8 cellular contexts compared by ENCODE assay signal in genomic region chr4:165208322-165208652, GRCh38. TPM values are rescaled to one million over a fixed set of nuclear protein-coding genes. Genes with fewer than 3 reads are reported as not detected.
A peak's percentile ranks its signal among the peaks of the same experiment; 100 is the strongest.
DNase-seq lines count a peak whose midpoint lies in the region; ATAC-seq, FAIRE-seq and TF ChIP-seq lines count a peak whose summit lies in the region.

No MANE protein-coding gene starts in this region.

- H3K4me3 ChIP-seq in neural cell (ENCODE audit: low read length) = peak overlapping the region; percentile 89

- no peaks in the 10 kb centered on the region for H3K9me2 ChIP-seq in neural cell (ENCODE audit: insufficient read depth, low read length)

- TF ChIP-seq CTCF in CD4-positive, alpha-beta T cell (IDR thresholded peaks at IDR 0.05) = no peak
- TF ChIP-seq CTCF in neural cell (IDR thresholded peaks at IDR 0.05; ENCODE audit: poor library complexity, severe bottlenecking) = no peak

- peak overlapping the region; percentile 75 for H3K27ac Mint-ChIP-seq in CD4-positive, alpha-beta T cell
- peak overlapping the region; percentile 69 for H3K27ac Mint-ChIP-seq in dendritic cell treated with granulocyte-macrophage colony-stimulating factor and Interleukin-4, amounts not matched to agents 40 ng/mL and 50 ng/mL, for 4 days

- H3K9me3 ChIP-seq in CD4-positive, alpha-beta T cell (ENCODE audit: control insufficient read depth, low read length) = no peaks in the 10 kb centered on the region
- H3K9me3 ChIP-seq in neural cell (ENCODE audit: low read length) = no peaks in the 10 kb centered on the region

- no peaks in the 10 kb centered on the region for H3K27me3 Mint-ChIP-seq in CD4-positive, alpha-beta T cell
- H3K27me3 Mint-ChIP-seq in dendritic cell treated with granulocyte-macrophage colony-stimulating factor and Interleukin-4, amounts not matched to agents 40 ng/mL and 50 ng/mL, for 4 days = no peaks in the 10 kb centered on the region

- peaks cover 31% of the 10 kb centered on the region for H3K79me2 ChIP-seq in neural cell (replicated peaks; ENCODE audit: insufficient read depth, low read length)

- peaks cover 73% of the 10 kb centered on the region for H3K4me1 Mint-ChIP-seq in CD4-positive, alpha-beta T cell (ENCODE audit: low read depth)
- H3K4me1 Mint-ChIP-seq in dendritic cell treated with granulocyte-macrophage colony-stimulating factor and Interleukin-4, amounts not matched to agents 40 ng/mL and 50 ng/mL, for 4 days (ENCODE audit: low read depth) = peaks cover 68% of the 10 kb centered on the region

- no peak for TF ChIP-seq EP300 in neural cell (conservative IDR thresholded peaks at IDR 0.05; ENCODE audit: poor library complexity, severe bottlenecking)

- TF ChIP-seq RAD21 in neural cell (conservative IDR thresholded peaks at IDR 0.05) = no peak

- no peaks in the 10 kb centered on the region for H3K9me3 Mint-ChIP-seq in CD4-positive, alpha-beta T cell
- no peaks in the 10 kb centered on the region for H3K9me3 Mint-ChIP-seq in dendritic cell treated with granulocyte-macrophage colony-stimulating factor and Interleukin-4, amounts not matched to agents 40 ng/mL and 50 ng/mL, for 4 days

- CTCF ChIA-PET in CD4-positive, alpha-beta T cell (lab: Charles Lee) = interaction anchor here (1.4 to 3.0 kb wide), 2 partner anchors 77 to 96 kb away, joined by 3 to 8 read pairs; partner anchors contain the start of gene TMEM192

- no peaks in the 10 kb centered on the region for H4K20me1 ChIP-seq in neural cell (ENCODE audit: insufficient read depth)

- no peaks in the 10 kb centered on the region for H3K36me3 ChIP-seq in neural cell (ENCODE audit: insufficient read depth, low read length)

- peaks cover 6% of the 10 kb centered on the region for H3K36me3 Mint-ChIP-seq in CD4-positive, alpha-beta T cell (ENCODE audit: low read depth)
- no peaks in the 10 kb centered on the region for H3K36me3 Mint-ChIP-seq in dendritic cell treated with granulocyte-macrophage colony-stimulating factor and Interleukin-4, amounts not matched to agents 40 ng/mL and 50 ng/mL, for 4 days (ENCODE audit: low read depth)

- H3K27ac ChIP-seq in CD4-positive, alpha-beta T cell (ENCODE audit: low read depth, low read length) = no peak overlapping the region
- H3K27ac ChIP-seq in neural cell (ENCODE audit: low read length) = peak overlapping the region; percentile 58

- H3K27me3 ChIP-seq in CD4-positive, alpha-beta T cell (ENCODE audit: control insufficient read depth, insufficient read depth, low read length) = no peaks in the 10 kb centered on the region
- no peaks in the 10 kb centered on the region for H3K27me3 ChIP-seq in neural cell (ENCODE audit: insufficient read depth, low read depth, low read length)

- no peak for DNase-seq in CD4-positive, alpha-beta T cell
- DNase-seq in NCI-H128 (lab: John Stamatoyannopoulos, UW; ENCODE audit: unreplicated experiment) = peak; percentile 3
- DNase-seq in GM19239 (ENCODE audit: insufficient read length, low spot score) = no peak
- DNase-seq in NCI-H2196 treated with DMSO at 0.1 percent for 48 hours (lab: John Stamatoyannopoulos, UW; ENCODE audit: unreplicated experiment) = no peak

- no peaks in the 10 kb centered on the region for H3F3A ChIP-seq in neural cell (ENCODE audit: insufficient read depth, low read length, poor library complexity, severe bottlenecking)

- H3K9ac ChIP-seq in neural cell (ENCODE audit: low read length) = peak overlapping the region; percentile 77

- H3K4me3 Mint-ChIP-seq in CD4-positive, alpha-beta T cell = peak overlapping the region; percentile 97
- H3K4me3 Mint-ChIP-seq in dendritic cell treated with granulocyte-macrophage colony-stimulating factor and Interleukin-4, amounts not matched to agents 40 ng/mL and 50 ng/mL, for 4 days = peak overlapping the region; percentile 79

- POLR2A ChIA-PET in CD4-positive, alpha-beta T cell (lab: Charles Lee) = interaction anchor here (2.4 kb wide), 1 partner anchor 119 kb away, joined by 17 read pairs; the partner anchor contains the start of gene MSMO1

- no peak for FAIRE-seq in GM19239 (lab: Jason Lieb, UNC)

- ATAC-seq in CD4-positive, alpha-beta T cell (ENCODE audit: poor library complexity) = no peak
- ATAC-seq in GM19395 (IDR thresholded peaks at IDR 0.05; ENCODE audit: unreplicated experiment) = no peak
- no peak for ATAC-seq in HG02610 (IDR thresholded peaks at IDR 0.05; ENCODE audit: unreplicated experiment)

- H3K4me2 ChIP-seq in neural cell (ENCODE audit: low read length) = peak overlapping the region; percentile 76

- H2AFZ ChIP-seq in neural cell (ENCODE audit: low read depth, low read length) = peak overlapping the region; percentile 83

- intact Hi-C loops in CD4-positive, alpha-beta T cell (cut with DNase I, micrococcal nuclease) = loop anchor here (2.0 to 10.0 kb wide), 4 partner anchors 47 to 119 kb away; partner anchors contain the start of gene MSMO1 (in 1 of the 2)
- intact Hi-C loops in dendritic cell treated with granulocyte-macrophage colony-stimulating factor and Interleukin-4, amounts not matched to agents 40 ng/mL and 50 ng/mL, for 4 days (cut with micrococcal nuclease) = loop anchor here (1.0 to 5.0 kb wide), 2 partner anchors 76 to 96 kb away; partner anchors contain the start of gene TMEM192

TF ChIP-seq in neural cell, 6 proteins besides CTCF, POLR2A, EP300 and RAD21:
- no peak for TF ChIP-seq TAF1 (IDR thresholded peaks at IDR 0.05; ENCODE audit: low read depth)
- no peak for TF ChIP-seq REST (IDR thresholded peaks at IDR 0.05; ENCODE audit: borderline replicate concordance)
- TF ChIP-seq SMC3 (conservative IDR thresholded peaks at IDR 0.05; ENCODE audit: poor library complexity) = no peak
- no peak for TF ChIP-seq MXI1 (conservative IDR thresholded peaks at IDR 0.05; ENCODE audit: poor library complexity, severe bottlenecking)
- no peak for TF ChIP-seq POLR2AphosphoS5 (IDR thresholded peaks at IDR 0.05)
- no peak for TF ChIP-seq EZH2 (IDR thresholded peaks at IDR 0.05; ENCODE audit: borderline replicate concordance, insufficient read depth, low read length, poor library complexity, severe bottlenecking)

RNA-seq across cellular contexts. Expression of gene KLHL2, which starts 0.9 kb away (rescaled TPM):
- total RNA-seq in CD4-positive, alpha-beta T cell = 10 to 100 TPM; 19.9 to 20.0 TPM
- polyA plus RNA-seq in neural cell = 40.3 and 42.8 TPM in 2 replicates
- polyA minus RNA-seq in neural cell = 43.6 and 63.1 TPM in 2 replicates
